29 cellular contexts compared by ENCODE assay signal in genomic region chrX:110120025-110120424, GRCh38.
DNase-seq lines count a peak whose midpoint lies in the region; ATAC-seq and TF ChIP-seq lines count a peak whose summit lies in the region.
"Had no signal": no experiment of that assay in that cellular context is flagged by ENCODE, and none has a peak within 500 bp of the region (broad histone marks: within the 10 kb centered on the region; RNA-seq: fewer than 3 reads in every experiment).

No MANE protein-coding gene starts in this region.

- H3K27ac ChIP-seq in breast epithelium (no peak overlapping the region), body of pancreas (peak overlapping the region in 2 of 4 donors; percentile 44 to 56), aorta (ENCODE audit: low read depth in 1 of 2, low read length in 2 of 2) (peak overlapping the region in 1 of 2 donors; percentile 25)
- H3K27ac ChIP-seq: adrenal gland, neural progenitor cell, sigmoid colon had no signal

- BruUV-seq in MCF 10A (replicated peaks; lab: Mats Ljungman, UMichigan): no TSS peak

- TF ChIP-seq CTCF in MCF 10A (IDR thresholded peaks at IDR 0.05; ENCODE audit: unreplicated experiment): no peak
- TF ChIP-seq CTCF in breast epithelium (IDR thresholded peaks at IDR 0.05): no peak
- no peak for TF ChIP-seq CTCF in body of pancreas (IDR thresholded peaks at IDR 0.05)
- TF ChIP-seq CTCF in progenitor cell of endocrine pancreas (IDR thresholded peaks at IDR 0.05; ENCODE audit: unreplicated experiment): no peak

- H3K27me3 Mint-ChIP-seq in MCF 10A (ENCODE audit: insufficient read depth, unreplicated experiment): peaks cover 57% of the 10 kb centered on the region
- no peaks in the 10 kb centered on the region for H3K27me3 Mint-ChIP-seq in progenitor cell of endocrine pancreas
- no peaks in the 10 kb centered on the region for H3K27me3 Mint-ChIP-seq in T-cell
- H3K27me3 Mint-ChIP-seq: activated CD4-positive, alpha-beta memory T cell treated with anti-CD3 and anti-CD28 coated beads, Interleukin-2, amount 10 ng/mL, durations not matched to agents 7 days and 5 days; CD4-positive, alpha-beta memory T cell; type B pancreatic cell had no signal

- CTCF ChIA-PET in MCF 10A (lab: Yijun Ruan, JAX): interaction anchor here (0.6 to 2.4 kb wide), 5 partner anchors 9 to 229 kb away, joined by 3 to 19 read pairs (median 4); no protein-coding TSS in a partner anchor
- CTCF ChIA-PET in T-cell (lab: Charles Lee): no interaction called here

- H3K36me3 Mint-ChIP-seq in MCF 10A (ENCODE audit: insufficient read depth, unreplicated experiment) (peaks cover 21% of the 10 kb centered on the region), progenitor cell of endocrine pancreas (ENCODE audit: insufficient read depth) (peaks cover 7% of the 10 kb centered on the region), T-cell (peaks cover 29% of the 10 kb centered on the region)

- H3K9me3 ChIP-seq in breast epithelium (no peaks in the 10 kb centered on the region), body of pancreas (no peaks in the 10 kb centered on the region), aorta (ENCODE audit: control insufficient read depth, low read length) (no peaks in the 10 kb centered on the region)
- H3K9me3 ChIP-seq: adrenal gland, sigmoid colon had no signal

- TF ChIP-seq POLR2A in breast epithelium (IDR thresholded peaks at IDR 0.05) (no peak), body of pancreas (IDR thresholded peaks at IDR 0.05) (no peak)

- H3K36me3 ChIP-seq in breast epithelium (no peaks in the 10 kb centered on the region), body of pancreas (replicated peaks in 1 of 2; ENCODE audit: insufficient read depth in 1 of 2, low read depth in 2 of 2) (no peaks in the 10 kb centered on the region), aorta (ENCODE audit: control insufficient read depth in 1 of 2, insufficient read depth in 2 of 2, low read length in 1 of 2) (no peaks in the 10 kb centered on the region)
- H3K36me3 ChIP-seq: adrenal gland, neural progenitor cell, sigmoid colon had no signal

- H3K4me1 ChIP-seq in breast epithelium: no peaks in the 10 kb centered on the region
- H3K4me1 ChIP-seq in body of pancreas: peaks cover 18% of the 10 kb centered on the region
- H3K4me1 ChIP-seq in aorta (ENCODE audit: control insufficient read depth in 1 of 2, insufficient read depth in 2 of 2, low read length in 2 of 2): no peaks in the 10 kb centered on the region
- H3K4me1 ChIP-seq: adrenal gland, sigmoid colon had no signal

- peak; percentile 35 for DNase-seq in MCF 10A (ENCODE audit: unreplicated experiment)
- no peak for DNase-seq in breast epithelium (ENCODE audit: low spot score in 2 of 2)
- peak; percentile 53 to 72 (median 69) for DNase-seq in body of pancreas
- DNase-seq in progenitor cell of endocrine pancreas (ENCODE audit: low spot score, unreplicated experiment): no peak
- no peak for DNase-seq in aorta
- no peak for DNase-seq in SKM-1 treated with dmso at 0.1 percent for 144 hours (lab: John Stamatoyannopoulos, UW; ENCODE audit: unreplicated experiment)
- DNase-seq in T-cell: no peak
- DNase-seq: activated CD4-positive, alpha-beta memory T cell treated with anti-CD3 and anti-CD28 coated beads, Interleukin-2, amount 10 ng/mL, durations not matched to agents 7 days and 5 days; activated CD8-positive, alpha-beta memory T cell treated with anti-CD3 and anti-CD28 coated beads, Interleukin-2, amount 50 U/mL, for 48 hours; activated naive CD4-positive, alpha-beta T cell treated with Interleukin-2 at 50 U/mL for 16 hours; adrenal gland; CD4-positive, alpha-beta memory T cell; DMS 273 treated with DMSO at 0.1 percent for 48 hours; effector CD4-positive, alpha-beta T cell; GOT3; hypothalamus; IMR-90; NCI-H2029; NCI-H526; sigmoid colon; stimulated activated CD4-positive, alpha-beta T cell treated with anti-CD3 and anti-CD28 coated beads, Interleukin-12 subunit alpha, Interleukin-12 subunit beta, amount 100 ng/mL, for 4 hours; stimulated activated CD4-positive, alpha-beta T cell treated with anti-CD3 and anti-CD28 coated beads, Interleukin-2, amount 100 ng/mL, for 48 hours had no signal

- H3K27ac Mint-ChIP-seq in MCF 10A (ENCODE audit: low read depth, unreplicated experiment) (no peak overlapping the region), progenitor cell of endocrine pancreas (peak overlapping the region; percentile 85), T-cell (no peak overlapping the region)
- H3K27ac Mint-ChIP-seq: activated CD4-positive, alpha-beta memory T cell treated with anti-CD3 and anti-CD28 coated beads, Interleukin-2, amount 10 ng/mL, durations not matched to agents 7 days and 5 days; activated T-helper 1 cell treated with anti-CD3 and anti-CD28 coated beads, Interleukin-12 subunit alpha, Interleukin-12 subunit beta, Interleukin-2, Interleukin-4 antibody, amounts not matched to agents 30 ng/mL and 10 ng/mL and 1 ng/mL, durations not matched to agents 14 hours and 24 hours and 36 hours; CD4-positive, alpha-beta memory T cell; type B pancreatic cell had no signal

- H3K9me3 Mint-ChIP-seq in MCF 10A (ENCODE audit: unreplicated experiment) (no peaks in the 10 kb centered on the region), progenitor cell of endocrine pancreas (ENCODE audit: low read depth) (no peaks in the 10 kb centered on the region), T-cell (no peaks in the 10 kb centered on the region)
- H3K9me3 Mint-ChIP-seq: activated CD4-positive, alpha-beta memory T cell treated with anti-CD3 and anti-CD28 coated beads, Interleukin-2, amount 10 ng/mL, durations not matched to agents 7 days and 5 days; activated T-helper 1 cell treated with anti-CD3 and anti-CD28 coated beads, Interleukin-12 subunit alpha, Interleukin-12 subunit beta, Interleukin-2, Interleukin-4 antibody, amounts not matched to agents 30 ng/mL and 10 ng/mL and 1 ng/mL, durations not matched to agents 14 hours and 24 hours and 36 hours; neural progenitor cell; type B pancreatic cell had no signal

- 4 to 38% methylated on average over 1 to 2 of the region's 2 CpGs for WGBS in body of pancreas, 2 donors
- WGBS in aorta, 2 donors: 21 to 26% methylated on average over 2 of the region's 2 CpGs

- H3K4me3 Mint-ChIP-seq in MCF 10A (ENCODE audit: unreplicated experiment) (no peak overlapping the region), progenitor cell of endocrine pancreas (ENCODE audit: low read depth) (no peak overlapping the region), T-cell (no peak overlapping the region)
- H3K4me3 Mint-ChIP-seq: activated CD4-positive, alpha-beta memory T cell treated with anti-CD3 and anti-CD28 coated beads, Interleukin-2, amount 10 ng/mL, durations not matched to agents 7 days and 5 days; activated T-helper 1 cell treated with anti-CD3 and anti-CD28 coated beads, Interleukin-12 subunit alpha, Interleukin-12 subunit beta, Interleukin-2, Interleukin-4 antibody, amounts not matched to agents 30 ng/mL and 10 ng/mL and 1 ng/mL, durations not matched to agents 14 hours and 24 hours and 36 hours; CD4-positive, alpha-beta memory T cell; neural progenitor cell; type B pancreatic cell had no signal

- ATAC-seq in body of pancreas: peak; percentile 83
- peak; percentile 44 for ATAC-seq in aorta (ENCODE audit: low FRiP score)
- no peak for ATAC-seq in GM21423 (IDR thresholded peaks at IDR 0.05; ENCODE audit: unreplicated experiment)
- ATAC-seq in T-cell (replicated peaks in 1 of 4): no peak
- ATAC-seq: GM12878, Right ventricle myocardium inferior, SK-N-SH treated with all-trans-retinoic acid at 6 μM for 48 hours had no signal

- POLR2A ChIA-PET in MCF 10A (lab: Yijun Ruan, JAX) (interaction anchor here (1.2 to 2.0 kb wide), 4 partner anchors 16 to 208 kb away, joined by 3 to 5 read pairs (median 4); partner anchors contain the start of gene TMEM164), T-cell (lab: Charles Lee) (no interaction called here)

- no peak overlapping the region for H3K4me3 ChIP-seq in breast epithelium
- no peak overlapping the region for H3K4me3 ChIP-seq in body of pancreas
- no peak overlapping the region for H3K4me3 ChIP-seq in aorta (ENCODE audit: low read length in 2 of 2)
- H3K4me3 ChIP-seq: adrenal gland, GM12878, neural progenitor cell, sigmoid colon had no signal

- intact Hi-C loops in MCF 10A (cut with micrococcal nuclease): no loop called here
- intact Hi-C loops in breast epithelium (cut with DNase I; ENCODE audit: low total_unique reads): no loop called here
- intact Hi-C loops in body of pancreas (cut with DNase I): no loop called here
- intact Hi-C loops in aorta (cut with DNase I): no loop called here

- H3K27me3 ChIP-seq in breast epithelium (peaks cover 0 to 17% of the 10 kb centered on the region in 2 donors), body of pancreas (no peaks in the 10 kb centered on the region), aorta (ENCODE audit: control insufficient read depth in 1 of 2, insufficient read depth in 2 of 2, low read length in 1 of 2) (no peaks in the 10 kb centered on the region)
- H3K27me3 ChIP-seq: adrenal gland, neural progenitor cell, sigmoid colon had no signal

- peaks cover 5% of the 10 kb centered on the region for H3K4me1 Mint-ChIP-seq in MCF 10A (ENCODE audit: insufficient read depth, unreplicated experiment)
- H3K4me1 Mint-ChIP-seq in progenitor cell of endocrine pancreas (ENCODE audit: low read depth): peaks cover 29% of the 10 kb centered on the region
- no peaks in the 10 kb centered on the region for H3K4me1 Mint-ChIP-seq in T-cell
- H3K4me1 Mint-ChIP-seq: activated CD4-positive, alpha-beta memory T cell treated with anti-CD3 and anti-CD28 coated beads, Interleukin-2, amount 10 ng/mL, durations not matched to agents 7 days and 5 days; CD4-positive, alpha-beta memory T cell had no signal

Comparison
In these comparisons a context has a peak if more than half of its experiments do, and no peak if none do; other contexts are left out.
1. DNase-seq: peak in MCF 10A (single experiment) and body of pancreas (4 of 4); none in breast epithelium (0 of 2), progenitor cell of endocrine pancreas (single experiment), aorta (0 of 2), SKM-1 treated with dmso at 0.1 percent for 144 hours (single experiment) and T-cell (0 of 34).
2. ATAC-seq: peak in body of pancreas (single experiment) and aorta (single experiment); none in GM21423 (single experiment) and T-cell (0 of 4).